Comparison of ENCODE assay signal across 12 cellular contexts in the genomic region with DNA sequence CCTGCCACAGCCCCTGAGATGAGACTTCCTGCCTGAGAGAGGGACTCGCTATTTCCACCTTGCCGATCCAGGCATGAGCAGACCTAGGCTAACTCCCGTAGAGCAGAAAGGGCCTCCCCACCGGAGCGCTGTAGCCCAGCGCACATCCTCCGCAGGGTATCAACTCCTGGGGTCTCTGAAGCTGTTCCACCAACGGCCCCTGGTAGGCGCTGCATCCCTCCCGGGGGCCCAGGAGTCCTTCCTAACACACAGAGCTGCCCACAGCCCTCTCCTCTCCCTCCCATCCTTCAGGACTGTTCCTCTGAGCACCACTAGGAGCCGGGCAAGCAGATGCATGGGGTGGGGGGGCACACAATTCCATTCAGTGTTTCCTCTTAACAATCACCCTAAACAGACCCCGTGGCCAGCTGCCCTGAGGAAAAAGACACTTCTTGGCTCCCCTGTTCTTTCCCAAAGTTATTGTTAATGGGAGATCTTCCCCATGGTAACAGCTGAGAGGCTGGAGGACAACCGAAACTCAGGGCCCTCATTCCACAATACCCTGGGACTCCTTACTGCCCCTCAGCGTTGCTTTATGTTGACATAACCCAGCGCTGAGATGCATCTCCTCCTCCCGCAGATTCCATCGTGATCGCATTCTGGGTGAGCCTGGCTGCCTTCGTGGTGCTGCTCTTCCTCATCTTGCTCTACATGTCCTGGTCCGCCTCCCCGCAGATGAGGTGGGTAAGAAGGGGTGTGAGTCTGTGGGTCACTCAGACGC. TPM values are rescaled to one million over a fixed set of nuclear protein-coding genes. Genes with fewer than 3 reads are reported as not detected.
DNase-seq lines count a peak whose midpoint lies in the region; ATAC-seq and TF ChIP-seq lines count a peak whose summit lies in the region.
"Had no signal": no experiment of that assay in that cellular context is flagged by ENCODE, and none has a peak within 500 bp of the region (broad histone marks: within the 10 kb centered on the region; RNA-seq: fewer than 3 reads in every experiment).

No MANE protein-coding gene starts in this region.

- in situ Hi-C loops in GM23248 (cut with MboI), result no loop called here

- no peaks in the 10 kb centered on the region for H3K4me1 ChIP-seq in GM23248 (ENCODE audit: insufficient read depth)

- no peaks in the 10 kb centered on the region for H3K9me3 ChIP-seq in GM23248 (ENCODE audit: low read depth)

- ATAC-seq in omental fat pad (ENCODE audit: low FRiP score) (peak; percentile 23), HG02678 (IDR thresholded peaks at IDR 0.05; ENCODE audit: unreplicated experiment) (no peak), HG02798 (IDR thresholded peaks at IDR 0.05; ENCODE audit: poor library complexity, unreplicated experiment) (no peak)

- no peak overlapping the region for H3K4me2 ChIP-seq in GM23248 (ENCODE audit: unreplicated experiment)

- H3K9me2 ChIP-seq in GM23248 (ENCODE audit: insufficient read depth), result no peaks in the 10 kb centered on the region

- H3F3A ChIP-seq in GM23248 (ENCODE audit: insufficient read depth), result no peaks in the 10 kb centered on the region

- no peaks in the 10 kb centered on the region for H3K79me2 ChIP-seq in GM23248 (ENCODE audit: insufficient read depth)

- DNase-seq in GM12865 (ENCODE audit: low read depth) (no peak), globus pallidus (ENCODE audit: low spot score) (peak; percentile 96), omental fat pad (ENCODE audit: low spot score) (no peak), GM23248 (no peak), kidney tubule cell (ENCODE audit: low spot score) (no peak)

- no peak overlapping the region for H3K4me3 ChIP-seq in GM12865 (ENCODE audit: low read depth, low read length)
- no peak overlapping the region for H3K4me3 ChIP-seq in GM23248

- 72 to 76% methylated on average over 22 of the region's 22 CpGs for WGBS in GM23248 (ENCODE audit: low coverage in 1 of 2, low lambda C conversion rate in 2 of 2, missing lambda C conversion rate in 2 of 2), 2 experiments

- H4K20me1 ChIP-seq in GM23248 (ENCODE audit: insufficient read depth), result no peaks in the 10 kb centered on the region

- no peak overlapping the region for H3K9ac ChIP-seq in GM23248

- no peak overlapping the region for H3K27ac ChIP-seq in VCaP
- no peak overlapping the region for H3K27ac ChIP-seq in GM23248
- H3K27ac ChIP-seq: HL-60 had no signal

- H3K36me3 ChIP-seq in GM23248 (ENCODE audit: low read depth), result 0 out of 2 replicates have a peak, but pooled peaks cover 5% of the 10 kb centered on the region

- TF ChIP-seq CTCF in GM12865 (IDR thresholded peaks at IDR 0.05; ENCODE audit: insufficient read depth, low read depth, low read length, missing control alignments) (peak; percentile 5), VCaP (conservative IDR thresholded peaks at IDR 0.05) (peak; percentile 27; the same call in 1 of the 2 replicates), omental fat pad (IDR thresholded peaks at IDR 0.05) (no peak)

- no peaks in the 10 kb centered on the region for H3K27me3 ChIP-seq in GM23248 (replicated peaks; ENCODE audit: insufficient read depth)

- H2AFZ ChIP-seq in GM23248, result no peak overlapping the region

RNA-seq across cellular contexts. Expression of a gene that starts 7.5 kb away (rescaled TPM):
- 100 to 1,000 TPM in 1 of 4 donors, 10 to 100 TPM in 2, 1 to 10 TPM in 1; 6.5 to 162 (median 41.3) TPM for total RNA-seq in omental fat pad
- total RNA-seq in GM23248 (2014; rRNA removed; shearing (Covaris generic)), result not detected in 2 replicates
- polyA plus RNA-seq in GM23248 (2016; fragmentation: Nextera tagmentation; extraction: Ambion mirVana), result not detected in 2 replicates
- total RNA-seq: Daoy; T-helper 1 cell treated with Interleukin-12 subunit alpha and Interleukin-12 subunit beta and Interleukin-4 antibody, amounts not matched to agents 30 ng/mL and 1 ng/mL, for 36 hours had no signal
- polyA plus RNA-seq: fibroblast of lung had no signal

RNA-seq across cellular contexts. Expression of a gene that starts 27.4 kb away (rescaled TPM):
- 1 to 10 TPM; 3.5 to 5.3 (median 4.1) TPM for total RNA-seq in omental fat pad
- 2.8 and 6.7 TPM in 2 replicates for total RNA-seq in GM23248 (2014; rRNA removed; shearing (Covaris generic))
- 11.9 and 12.6 TPM in 2 replicates for polyA plus RNA-seq in GM23248 (2016; fragmentation: Nextera tagmentation; extraction: Ambion mirVana)

Comparison
In these comparisons a context has a peak if more than half of its experiments do, and no peak if none do; other contexts are left out.
1. CTCF ChIP-seq: peak in GM12865 (single experiment) and VCaP (single experiment); none in omental fat pad (0 of 3).